Comparison of ENCODE assay signal across 8 cellular contexts in genomic region chr17:978110-979093, GRCh38. TPM values are rescaled to one million over a fixed set of nuclear protein-coding genes. Genes with fewer than 3 reads are reported as not detected.
DNase-seq lines count a peak whose midpoint lies in the region; ATAC-seq and TF ChIP-seq lines count a peak whose summit lies in the region.

No MANE protein-coding gene starts in this region.

- peak overlapping the region; percentile 82 for H3K14ac ChIP-seq in neuronal stem cell (ENCODE audit: low read length)

- H3K18ac ChIP-seq in neuronal stem cell (ENCODE audit: low read length), result peak overlapping the region; percentile 98

- TF ChIP-seq EP300 in esophagus muscularis mucosa (IDR thresholded peaks at IDR 0.05), result no peak

- peak overlapping the region; percentile 11 for H2BK15ac ChIP-seq in neuronal stem cell (ENCODE audit: low read length)

- H3K27me3 ChIP-seq in Peyer's patch, result peaks cover 0 to 4% of the 10 kb centered on the region in 2 donors
- no peaks in the 10 kb centered on the region for H3K27me3 ChIP-seq in esophagus muscularis mucosa
- no peaks in the 10 kb centered on the region for H3K27me3 ChIP-seq in neuronal stem cell (ENCODE audit: control insufficient read depth in 3 of 3, insufficient read depth in 3 of 3, low read depth in 1 of 3, low read length in 3 of 3)

- peaks cover 3% of the 10 kb centered on the region for H3K79me1 ChIP-seq in neuronal stem cell (ENCODE audit: low read depth, low read length)

- no peaks in the 10 kb centered on the region for H3K9me3 ChIP-seq in Peyer's patch
- no peaks in the 10 kb centered on the region for H3K9me3 ChIP-seq in esophagus muscularis mucosa
- H3K9me3 ChIP-seq in neuronal stem cell (replicated peaks in 1 of 2; ENCODE audit: control insufficient read depth in 2 of 2, insufficient read depth in 1 of 2, low read depth in 1 of 2, low read length in 2 of 2), result peaks cover 0 to under 1% of the 10 kb centered on the region in 2 donors

- WGBS in esophagus muscularis mucosa, result 2% methylated on average over 34 of the region's 72 CpGs
- no CpG with 5 or more reads among the region's 72 CpGs for WGBS in neuronal stem cell (ENCODE audit: extremely low coverage in 2 of 2, insufficient read length in 2 of 2, insufficient replicate concordance in 1 of 2), 2 donors

- no peak overlapping the region for H4K8ac ChIP-seq in neuronal stem cell (ENCODE audit: low read depth, low read length)

- peak overlapping the region; percentile 98 for H2AK5ac ChIP-seq in neuronal stem cell (ENCODE audit: low read depth, low read length)

- H3K4me3 ChIP-seq in Peyer's patch (peak overlapping the region; percentile 42 to 82 (median 63)), esophagus muscularis mucosa (peak overlapping the region; percentile 72 to 93 (median 81)), neuronal stem cell (ENCODE audit: low read length in 2 of 2) (peak overlapping the region; percentile 85 to 95)

- no peak overlapping the region for H4K91ac ChIP-seq in neuronal stem cell (ENCODE audit: low read depth, low read length, poor library complexity)

- TF ChIP-seq POLR2A in Peyer's patch (IDR thresholded peaks at IDR 0.05), result no peak
- TF ChIP-seq POLR2A in esophagus muscularis mucosa (IDR thresholded peaks at IDR 0.05; ENCODE audit: low read depth), result no peak

- H3K23ac ChIP-seq in neuronal stem cell (ENCODE audit: low read depth, low read length, poor library complexity), result no peak overlapping the region

- DNase-seq in ELF-1 (ENCODE audit: low read depth, low spot score) (peak; percentile 62), Peyer's patch (peak in 1 of 3 donors; percentile 54), esophagus muscularis mucosa (ENCODE audit: extremely low spot score) (no peak), neuronal stem cell (ENCODE audit: low spot score) (peak; percentile 42), GM19240 (ENCODE audit: insufficient read length, low spot score) (no peak), mucosa of gallbladder (ENCODE audit: low spot score) (no peak)

- peak overlapping the region; percentile 63 for H2AFZ ChIP-seq in neuronal stem cell (ENCODE audit: low read length)

- TF ChIP-seq CTCF in Peyer's patch (IDR thresholded peaks at IDR 0.05), result no peak
- TF ChIP-seq CTCF in esophagus muscularis mucosa (IDR thresholded peaks at IDR 0.05), result no peak

- H2BK120ac ChIP-seq in neuronal stem cell (ENCODE audit: low read depth, low read length), result no peak overlapping the region

- H3K4me1 ChIP-seq in Peyer's patch, result peaks cover 0 to 21% (median 13%) of the 10 kb centered on the region in 4 donors
- H3K4me1 ChIP-seq in esophagus muscularis mucosa, result peaks cover 24 to 59% (median 55%) of the 10 kb centered on the region in 4 donors
- peaks cover 6 to 15% of the 10 kb centered on the region in 2 donors for H3K4me1 ChIP-seq in neuronal stem cell (ENCODE audit: control insufficient read depth in 2 of 2, insufficient read depth in 1 of 2, low read depth in 1 of 2, low read length in 2 of 2)

- no peak overlapping the region for H2BK12ac ChIP-seq in neuronal stem cell (ENCODE audit: low read length)

- peak overlapping the region; percentile 81 for H3K9ac ChIP-seq in neuronal stem cell (ENCODE audit: low read depth, low read length, poor library complexity)

- H3K27ac ChIP-seq in Peyer's patch, result peak overlapping the region; percentile 24 to 85 (median 74)
- peak overlapping the region; percentile 84 to 94 (median 90) for H3K27ac ChIP-seq in esophagus muscularis mucosa (replicated peaks in 1 of 4)
- H3K27ac ChIP-seq in neuronal stem cell (replicated peaks; ENCODE audit: low read length), result no peak overlapping the region

- ATAC-seq in GM19463 (IDR thresholded peaks at IDR 0.05; ENCODE audit: unreplicated experiment) (no peak), HG03439 (IDR thresholded peaks at IDR 0.05; ENCODE audit: unreplicated experiment) (no peak)

- no peak overlapping the region for H2BK5ac ChIP-seq in neuronal stem cell (ENCODE audit: low read length)

- H3K4me2 ChIP-seq in neuronal stem cell (ENCODE audit: insufficient read depth, low read length, poor library complexity, severe bottlenecking), result peak overlapping the region; percentile 63

- no peak overlapping the region for H3K4ac ChIP-seq in neuronal stem cell (ENCODE audit: low read length)

- no peaks in the 10 kb centered on the region for H3K36me3 ChIP-seq in Peyer's patch
- no peaks in the 10 kb centered on the region for H3K36me3 ChIP-seq in esophagus muscularis mucosa
- peaks cover 0 to 27% of the 10 kb centered on the region in 2 donors for H3K36me3 ChIP-seq in neuronal stem cell (replicated peaks in 1 of 2; ENCODE audit: control insufficient read depth in 2 of 2, insufficient read depth in 2 of 2, low read length in 2 of 2)

- intact Hi-C loops in esophagus muscularis mucosa (cut with DNase I), result loop anchor here (5.0 kb wide), 1 partner anchor 96 kb away; no protein-coding TSS in a partner anchor

RNA-seq across cellular contexts. Expression of gene NXN, which starts 1.2 kb away (rescaled TPM):
- 10 to 100 TPM in 2 of 4 donors, 1 to 10 TPM in 2; 2.1 to 14.0 (median 8.6) TPM for total RNA-seq in Peyer's patch
- 10 to 100 TPM; 37.0 to 65.6 (median 49.8) TPM for total RNA-seq in esophagus muscularis mucosa
- 68.2 TPM for polyA plus RNA-seq in neuronal stem cell (2013, experiment 1 of 2)
- 67.4 TPM for polyA plus RNA-seq in neuronal stem cell (2013, experiment 2 of 2)
- total RNA-seq in mucosa of gallbladder, result 46.0 TPM

RNA-seq across cellular contexts. Expression of gene TIMM22, which starts 18.5 kb away (rescaled TPM):
- total RNA-seq in Peyer's patch, result 10 to 100 TPM in 3 of 4 donors, 1 to 10 TPM in 1; 9.0 to 18.2 (median 11.2) TPM
- total RNA-seq in esophagus muscularis mucosa, result 10 to 100 TPM; 14.1 to 17.9 (median 15.8) TPM
- polyA plus RNA-seq in neuronal stem cell (2013, experiment 1 of 2), result 9.5 TPM
- polyA plus RNA-seq in neuronal stem cell (2013, experiment 2 of 2), result 9.6 TPM
- 9.1 TPM for total RNA-seq in mucosa of gallbladder

Comparison
In these comparisons a context has a peak if more than half of its experiments do, and no peak if none do; other contexts are left out.
1. DNase-seq: peak in ELF-1 (single experiment) and neuronal stem cell (single experiment); none in esophagus muscularis mucosa (single experiment), GM19240 (single experiment) and mucosa of gallbladder (single experiment).
2. Peak in every context shown above with its lines, with median percentiles within 50 percentile points of each other: H3K4me3 ChIP-seq.